8 cellular contexts compared by ENCODE assay signal in the genomic region with DNA sequence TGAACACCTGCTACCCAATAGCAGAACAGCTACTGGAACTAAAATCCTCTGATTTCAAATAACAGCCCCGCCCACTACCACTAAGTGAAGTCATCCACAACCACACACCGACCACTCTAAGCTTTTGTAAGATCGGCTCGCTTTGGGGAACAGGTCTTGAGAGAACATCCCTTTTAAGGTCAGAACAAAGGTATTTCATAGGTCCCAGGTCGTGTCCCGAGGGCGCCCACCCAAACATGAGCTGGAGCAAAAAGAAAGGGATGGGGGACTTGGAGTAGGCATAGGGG. TPM values are rescaled to one million over a fixed set of nuclear protein-coding genes. Genes with fewer than 3 reads are reported as not detected.
DNase-seq lines count a peak whose midpoint lies in the region; ATAC-seq and TF ChIP-seq lines count a peak whose summit lies in the region.

No MANE protein-coding gene starts in this region.

- no peaks in the 10 kb centered on the region for H3K9me3 ChIP-seq in DOHH2 (ENCODE audit: control insufficient read depth, insufficient read depth, low read length)

- TF ChIP-seq CTCF in DOHH2 (IDR thresholded peaks at IDR 0.05; ENCODE audit: low read depth, low read length, poor library complexity, severe bottlenecking) (no peak), dorsolateral prefrontal cortex (IDR thresholded peaks at IDR 0.05 in 54 of 56, conservative IDR thresholded peaks at IDR 0.05 in 2 of 56; ENCODE audit: low read depth in 1 of 56, partially characterized antibody in 56 of 56) (no peak)

- no peak overlapping the region for H4K8ac ChIP-seq in mesendoderm (ENCODE audit: low read depth, low read length)

- no peaks in the 10 kb centered on the region for H3K9me2 ChIP-seq in DOHH2 (replicated peaks; ENCODE audit: control insufficient read depth, low read length)

- H3K18ac ChIP-seq in mesendoderm (ENCODE audit: low read length), result peak overlapping the region; percentile 75

- peak overlapping the region; percentile 35 for H2BK5ac ChIP-seq in mesendoderm (ENCODE audit: low read length)

- H2AK5ac ChIP-seq in mesendoderm (ENCODE audit: low read length), result no peak overlapping the region

- peak overlapping the region; percentile 100 for H3K9ac ChIP-seq in mesendoderm (ENCODE audit: low read length)

- H2BK120ac ChIP-seq in mesendoderm (ENCODE audit: low read depth, low read length), result no peak overlapping the region

- H3K27ac ChIP-seq in DOHH2 (ENCODE audit: low read depth, low read length) (peak overlapping the region; percentile 88), dorsolateral prefrontal cortex (peak overlapping the region in 58 of 59 donors; percentile 36 to 97 (median 89)), mesendoderm (ENCODE audit: low read depth, low read length) (peak overlapping the region; percentile 92)

- H3K27me3 ChIP-seq in DOHH2 (ENCODE audit: control insufficient read depth, low read length) (no peaks in the 10 kb centered on the region), dorsolateral prefrontal cortex (no peaks in the 10 kb centered on the region), mesendoderm (ENCODE audit: insufficient read depth, low read length, poor library complexity) (no peaks in the 10 kb centered on the region)

- 0 out of 2 replicates have a peak, but pooled peaks cover 5% of the 10 kb centered on the region for H3F3A ChIP-seq in DOHH2 (ENCODE audit: control insufficient read depth, insufficient read depth)

- no CpG with 5 or more reads among the region's 7 CpGs for WGBS in mesendoderm (ENCODE audit: extremely low coverage, insufficient coverage, low lambda C conversion rate)

- no peaks in the 10 kb centered on the region for H3K79me1 ChIP-seq in mesendoderm (ENCODE audit: low read length)

- no peak overlapping the region for H3K4ac ChIP-seq in mesendoderm (ENCODE audit: low read depth, low read length)

- H3K4me1 ChIP-seq in DOHH2 (ENCODE audit: control insufficient read depth, low read length) (peaks cover 40% of the 10 kb centered on the region), mesendoderm (ENCODE audit: control insufficient read depth, low read depth, low read length) (no peaks in the 10 kb centered on the region)

- intact Hi-C loops in dorsolateral prefrontal cortex (cut with DNase I), result loop anchor here (5.0 to 10.0 kb wide), 2 partner anchors 110 to 283 kb away; partner anchors contain the start of genes FRY (in 1 of the 2) and N4BP2L1 (in 1 of the 2)

- no peak overlapping the region for H4K5ac ChIP-seq in mesendoderm (ENCODE audit: low read length)

- H3K23ac ChIP-seq in mesendoderm (ENCODE audit: low read length), result no peak overlapping the region

- H3K56ac ChIP-seq in mesendoderm (ENCODE audit: low read length), result peak overlapping the region; percentile 99

- ATAC-seq in GM21619 (IDR thresholded peaks at IDR 0.05; ENCODE audit: unreplicated experiment), result peak; percentile 13
- ATAC-seq in activated CD4-positive, CD25-positive, alpha-beta regulatory T cell treated with anti-CD3 and anti-CD28 coated beads, Interleukin-2, amount 50 U/mL, for 24 hours, result peak; percentile 65 to 71

- H2BK15ac ChIP-seq in mesendoderm (replicated peaks; ENCODE audit: low read depth), result no peak overlapping the region

- H4K20me1 ChIP-seq in DOHH2 (ENCODE audit: control insufficient read depth, insufficient read depth, low read depth, low read length), result no peaks in the 10 kb centered on the region

- peak overlapping the region; percentile 71 for H3K4me3 ChIP-seq in DOHH2 (ENCODE audit: low read length)
- peak overlapping the region; percentile 56 to 90 (median 77) for H3K4me3 ChIP-seq in dorsolateral prefrontal cortex
- peak overlapping the region; percentile 48 for H3K4me3 ChIP-seq in mesendoderm (ENCODE audit: low read length)

- peaks cover 49% of the 10 kb centered on the region for H3K79me2 ChIP-seq in DOHH2 (ENCODE audit: control insufficient read depth, low read length)
- H3K79me2 ChIP-seq in mesendoderm (ENCODE audit: control insufficient read depth, insufficient read depth, low read length), result no peaks in the 10 kb centered on the region

- peak overlapping the region; percentile 99 for H3K4me2 ChIP-seq in DOHH2 (ENCODE audit: low read length)
- peak overlapping the region; percentile 87 for H3K4me2 ChIP-seq in mesendoderm (ENCODE audit: low read length)

- peak; percentile 47 to 50 for DNase-seq in Kasumi-1 (lab: John Stamatoyannopoulos, UW)
- peak in 2 of 10 donors; percentile 5 to 15 for DNase-seq in dorsolateral prefrontal cortex
- DNase-seq in mesendoderm, result peak; percentile 84
- peak; percentile 24 to 62 for DNase-seq in stimulated activated CD8-positive, alpha-beta memory T cell treated with anti-CD3 and anti-CD28 coated beads, Interleukin-7, amount 100 ng/mL, for 48 hours (ENCODE audit: extremely low read depth in 1 of 2, low read depth in 1 of 2)
- no peak for DNase-seq in retina

- H3K36me3 ChIP-seq in DOHH2 (ENCODE audit: control insufficient read depth, low read length) (peaks cover 40% of the 10 kb centered on the region), mesendoderm (ENCODE audit: control insufficient read depth, insufficient read depth, low read length) (no peaks in the 10 kb centered on the region)

RNA-seq across cellular contexts. Expression of gene ZAR1L, which starts 0.3 kb away (rescaled TPM):
- under 1 TPM in 2 of 120 experiments, not detected in 118; 0.35 TPM for total RNA-seq in dorsolateral prefrontal cortex
- polyA plus RNA-seq in mesendoderm (2013, experiment 1 of 2), result 0.04 TPM
- polyA plus RNA-seq in mesendoderm (2013, experiment 2 of 2), result 0.03 TPM

RNA-seq across cellular contexts. Expression of gene BRCA2, which starts 0.4 kb away (rescaled TPM):
- total RNA-seq in dorsolateral prefrontal cortex, result 1 to 10 TPM in 31 of 120 experiments, under 1 TPM in 89; 0.11 to 3.3 (median 0.60) TPM
- 9.9 TPM for polyA plus RNA-seq in mesendoderm (2013, experiment 1 of 2)
- 9.0 TPM for polyA plus RNA-seq in mesendoderm (2013, experiment 2 of 2)
